Comparison of ENCODE assay signal across 11 cellular contexts in genomic region chr13:28699246-28699645, GRCh38.
"Had no signal": no experiment of that assay in that cellular context is flagged by ENCODE, and none has a peak within 500 bp of the region (broad histone marks: within the 10 kb centered on the region; RNA-seq: fewer than 3 reads in every experiment).

No MANE protein-coding gene starts in this region.

- H3K9me3 ChIP-seq: HAP-1 had no signal

- DNase-seq: GM23248, GOT3, H7, H9, HCEC 1CT, HFFc6 had no signal

- H3K27ac ChIP-seq: GM23248 had no signal

- H3K9ac ChIP-seq: GM23248 had no signal

- ATAC-seq: GM23338, HCT116 had no signal

- H3K36me3 ChIP-seq: HAP-1 had no signal

- H3K4me2 ChIP-seq: GM23338 had no signal

- FAIRE-seq: H1, H54 had no signal

- H2AFZ ChIP-seq: GM23248, GM23338 had no signal

- H3K4me3 ChIP-seq: GM23248, GM23338, HAP-1 had no signal
